In the genomic region with DNA sequence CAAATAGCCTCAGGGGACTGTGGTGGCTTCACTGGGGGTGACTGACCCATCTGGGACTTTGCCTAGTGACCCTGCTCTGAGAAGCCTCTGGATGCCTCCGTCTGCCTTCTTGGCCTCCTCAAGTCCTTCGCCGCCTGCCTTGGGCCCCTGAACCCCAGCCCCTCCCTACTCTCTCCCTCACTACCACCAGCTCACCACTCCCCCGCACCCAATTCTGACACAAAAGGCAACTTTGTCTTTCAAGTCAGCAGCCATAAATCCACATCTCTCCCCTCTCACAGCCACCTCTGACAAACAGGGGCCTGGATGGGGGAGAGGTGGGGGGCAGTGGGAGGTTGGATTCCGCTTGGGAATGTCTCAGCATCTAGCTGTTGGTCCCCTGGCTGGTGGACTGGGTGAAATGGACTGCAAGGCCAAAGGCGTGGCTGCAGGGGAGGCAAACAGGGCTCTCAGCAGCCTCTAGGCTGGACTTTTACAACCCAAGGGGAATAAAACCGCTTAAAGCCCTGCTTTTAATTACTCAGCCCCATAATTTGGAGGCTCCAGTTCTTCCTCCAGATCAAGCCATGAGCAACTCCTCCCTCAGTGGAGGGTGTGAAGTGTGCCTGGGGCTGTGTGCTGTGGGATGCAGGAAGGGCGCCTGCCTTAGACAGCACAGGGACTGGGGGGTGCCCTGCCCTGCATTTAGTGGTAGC, we compare ENCODE assay signal across 21 cellular contexts. TPM values are rescaled to one million over a fixed set of nuclear protein-coding genes. Genes with fewer than 3 reads are reported as not detected.
"Had no signal": no experiment of that assay in that cellular context is flagged by ENCODE, and none has a peak within 500 bp of the region (broad histone marks: within the 10 kb centered on the region; RNA-seq: fewer than 3 reads in every experiment).

No MANE protein-coding gene starts in this region.

- H3K27me3 ChIP-seq: uterus had no signal

- ATAC-seq: activated T-cell treated with anti-CD3 and anti-CD28 coated beads, Interleukin-2, amount 50 U/mL, for 4 hours; left cardiac atrium; sciatic nerve; stimulated activated naive CD8-positive, alpha-beta T cell treated with anti-CD3 and anti-CD28 coated beads, Interleukin-15, amount 100 ng/mL, for 72 hours had no signal

- H3K9me3 ChIP-seq: thoracic aorta, uterus had no signal

- DNase-seq: activated CD4-positive, alpha-beta memory T cell treated with anti-CD3 and anti-CD28 coated beads for 36 hours; activated gamma-delta T cell; activated T-cell treated with anti-CD3 and anti-CD28 coated beads, Interleukin-2, amount 50 U/mL, for 4 hours; amygdala; effector memory CD4-positive, alpha-beta T cell; hippocampal formation; left cardiac atrium; stimulated activated CD4-positive, alpha-beta T cell treated with anti-CD3 and anti-CD28 coated beads, Interleukin-15, amount 100 ng/mL, for 24 hours; stimulated activated CD4-positive, alpha-beta T cell treated with anti-CD3 and anti-CD28 coated beads, Interleukin-4, amount 100 ng/mL, for 4 hours; stimulated activated naive CD8-positive, alpha-beta T cell treated with anti-CD3 and anti-CD28 coated beads, Interleukin-15, amount 100 ng/mL, for 72 hours; T1000; uterus had no signal

- H3K36me3 Mint-ChIP-seq: activated CD4-positive, alpha-beta memory T cell treated with anti-CD3 and anti-CD28 coated beads for 36 hours; activated naive CD8-positive, alpha-beta T cell had no signal

- H3K27ac Mint-ChIP-seq: activated CD4-positive, alpha-beta memory T cell treated with anti-CD3 and anti-CD28 coated beads for 36 hours; activated naive CD8-positive, alpha-beta T cell; stimulated activated naive CD8-positive, alpha-beta T cell treated with anti-CD3 and anti-CD28 coated beads, Interleukin-15, amount 100 ng/mL, for 72 hours had no signal

- H3K4me1 ChIP-seq: uterus had no signal

- H3K4me3 Mint-ChIP-seq: activated CD4-positive, alpha-beta memory T cell treated with anti-CD3 and anti-CD28 coated beads for 36 hours; activated naive CD8-positive, alpha-beta T cell; activated T-cell treated with anti-CD3 and anti-CD28 coated beads, Interleukin-2, amount 50 U/mL, for 4 hours; brain; central memory CD8-positive, alpha-beta T cell; stimulated activated naive CD8-positive, alpha-beta T cell treated with anti-CD3 and anti-CD28 coated beads, Interleukin-15, amount 100 ng/mL, for 72 hours had no signal

- H3K9me3 Mint-ChIP-seq: activated CD4-positive, alpha-beta memory T cell treated with anti-CD3 and anti-CD28 coated beads for 36 hours; activated T-cell treated with anti-CD3 and anti-CD28 coated beads, Interleukin-2, amount 50 U/mL, for 4 hours; brain; central memory CD8-positive, alpha-beta T cell; stimulated activated naive CD8-positive, alpha-beta T cell treated with anti-CD3 and anti-CD28 coated beads, Interleukin-15, amount 100 ng/mL, for 72 hours had no signal

- H3K4me3 ChIP-seq: thoracic aorta, uterus had no signal

- H3K4me1 Mint-ChIP-seq: central memory CD8-positive, alpha-beta T cell had no signal

- H3K36me3 ChIP-seq: thoracic aorta, uterus had no signal

- H3K27ac ChIP-seq: thoracic aorta, uterus, VCaP had no signal

- H3K27me3 Mint-ChIP-seq: brain had no signal

RNA-seq across cellular contexts. Expression of a gene that starts 33.4 kb away (rescaled TPM):
- total RNA-seq: activated CD4-positive, alpha-beta memory T cell treated with anti-CD3 and anti-CD28 coated beads for 36 hours; epithelial cell of proximal tubule; lung microvascular endothelial cell; sciatic nerve; thoracic aorta had no signal

RNA-seq across cellular contexts. Expression of a gene that starts 39.9 kb away (rescaled TPM):
- total RNA-seq: activated CD4-positive, alpha-beta memory T cell treated with anti-CD3 and anti-CD28 coated beads for 36 hours; epithelial cell of proximal tubule; lung microvascular endothelial cell; thoracic aorta had no signal
- polyA plus RNA-seq: neural cell had no signal

RNA-seq across cellular contexts. Expression of a gene that starts 48.5 kb away (rescaled TPM):
- total RNA-seq: activated CD4-positive, alpha-beta memory T cell treated with anti-CD3 and anti-CD28 coated beads for 36 hours; activated T-cell treated with anti-CD3 and anti-CD28 coated beads, Interleukin-2, amount 50 U/mL, for 4 hours; epithelial cell of proximal tubule; left cardiac atrium; lung microvascular endothelial cell; sciatic nerve; thoracic aorta; uterus had no signal
- polyA plus RNA-seq: neural cell had no signal
